21 cellular contexts compared by ENCODE assay signal in the genomic region with DNA sequence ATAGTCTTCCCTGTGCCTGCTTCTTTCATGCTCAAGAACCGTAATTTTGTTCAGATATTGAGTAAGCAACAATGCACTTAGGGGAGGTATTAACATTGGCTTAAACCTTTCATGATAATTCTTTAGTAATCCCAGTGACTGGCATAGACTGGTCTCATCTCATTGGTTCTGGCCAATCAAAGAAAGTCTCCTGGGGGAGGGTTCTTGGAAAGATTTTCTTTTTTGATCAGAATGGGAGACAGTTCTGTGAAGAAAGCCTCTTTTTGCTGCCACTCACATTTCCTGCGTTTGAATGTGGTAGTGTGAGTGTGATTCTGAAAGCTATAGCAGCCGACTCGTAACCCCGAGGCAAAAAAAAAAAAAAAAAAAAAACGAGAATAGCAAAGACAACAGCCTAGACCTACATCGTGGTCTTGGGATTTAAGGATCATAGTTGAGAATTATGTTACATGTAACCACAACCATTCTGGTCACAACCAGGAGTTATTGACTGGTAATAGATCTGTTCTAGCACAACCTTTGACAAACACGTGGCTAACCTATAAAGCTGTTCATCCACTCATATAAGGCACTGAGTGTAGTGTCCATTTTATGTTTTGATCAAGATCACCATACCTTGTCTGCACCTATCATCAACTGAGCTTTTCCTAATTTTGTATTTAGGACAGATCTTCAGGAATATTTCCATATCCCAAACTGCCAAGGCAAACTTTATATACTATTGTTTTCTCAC. TPM values are rescaled to one million over a fixed set of nuclear protein-coding genes. Genes with fewer than 3 reads are reported as not detected.
DNase-seq lines count a peak whose midpoint lies in the region; ATAC-seq, FAIRE-seq and TF ChIP-seq lines count a peak whose summit lies in the region.
"Had no signal": no experiment of that assay in that cellular context is flagged by ENCODE, and none has a peak within 500 bp of the region (broad histone marks: within the 10 kb centered on the region; RNA-seq: fewer than 3 reads in every experiment).

No MANE protein-coding gene starts in this region.

- TF ChIP-seq CTCF in Loucy (conservative IDR thresholded peaks at IDR 0.05; ENCODE audit: low read length): no peak

- peak; percentile 79 for ATAC-seq in activated CD8-positive, alpha-beta memory T cell treated with anti-CD3 and anti-CD28 coated beads, Interleukin-2, amount 10 ng/mL, durations not matched to agents 7 days and 5 days
- peak; percentile 58 to 81 for ATAC-seq in activated naive CD4-positive, alpha-beta T cell treated with anti-CD3 and anti-CD28 coated beads, Interleukin-2, amount 50 U/mL, for 72 hours
- ATAC-seq in GM21423 (IDR thresholded peaks at IDR 0.05; ENCODE audit: unreplicated experiment): no peak

- H3K4me1 ChIP-seq in Loucy (ENCODE audit: insufficient read depth, low read length, poor library complexity, severe bottlenecking) (peaks cover 26% of the 10 kb centered on the region), small intestine (ENCODE audit: control insufficient read depth in 2 of 2, insufficient read depth in 1 of 2, low read depth in 1 of 2, low read length in 1 of 2) (peaks cover 0 to 2% of the 10 kb centered on the region in 2 donors)
- H3K4me1 ChIP-seq: breast epithelium, vagina had no signal

- H3K9me2 ChIP-seq in Loucy (replicated peaks; ENCODE audit: low read depth, low read length): no peaks in the 10 kb centered on the region

- no peaks in the 10 kb centered on the region for H3K9me3 Mint-ChIP-seq in activated CD8-positive, alpha-beta memory T cell treated with anti-CD3 and anti-CD28 coated beads, Interleukin-2, amount 10 ng/mL, durations not matched to agents 7 days and 5 days (ENCODE audit: low read depth)
- H3K9me3 Mint-ChIP-seq in activated naive CD4-positive, alpha-beta T cell treated with anti-CD3 and anti-CD28 coated beads, Interleukin-2, amount 50 U/mL, for 72 hours: no peaks in the 10 kb centered on the region
- H3K9me3 Mint-ChIP-seq: nephron had no signal

- H2AFZ ChIP-seq in Loucy (ENCODE audit: low read length): no peak overlapping the region

- no peaks in the 10 kb centered on the region for H3K27me3 Mint-ChIP-seq in activated CD8-positive, alpha-beta memory T cell treated with anti-CD3 and anti-CD28 coated beads, Interleukin-2, amount 10 ng/mL, durations not matched to agents 7 days and 5 days

- peak overlapping the region; percentile 35 for H3K4me2 ChIP-seq in Loucy (ENCODE audit: low read depth, low read length, poor library complexity, severe bottlenecking)

- 52 to 66% (median 54%) methylated on average over 8 of the region's 8 CpGs for WGBS in small intestine, 3 donors

- H3K27me3 ChIP-seq in Loucy (ENCODE audit: insufficient read depth, low read length, poor library complexity, severe bottlenecking) (no peaks in the 10 kb centered on the region), small intestine (ENCODE audit: control insufficient read depth in 2 of 2, insufficient read depth in 2 of 2, low read length in 2 of 2) (no peaks in the 10 kb centered on the region)
- H3K27me3 ChIP-seq: breast epithelium, esophagus squamous epithelium, vagina had no signal

- FAIRE-seq in small intestine (lab: Jason Lieb, UNC): no peak
- FAIRE-seq: GM12892, H1 had no signal

- H4K20me1 ChIP-seq in Loucy (ENCODE audit: insufficient read depth, low read length, poor library complexity, severe bottlenecking): peaks cover 9% of the 10 kb centered on the region

- H3K36me3 Mint-ChIP-seq in activated CD8-positive, alpha-beta memory T cell treated with anti-CD3 and anti-CD28 coated beads, Interleukin-2, amount 10 ng/mL, durations not matched to agents 7 days and 5 days: peaks cover 46% of the 10 kb centered on the region
- H3K36me3 Mint-ChIP-seq in activated naive CD4-positive, alpha-beta T cell treated with anti-CD3 and anti-CD28 coated beads, Interleukin-2, amount 50 U/mL, for 72 hours: peaks cover 0 to 41% of the 10 kb centered on the region in 2 donors

- peak overlapping the region; percentile 1 for H3K4me3 ChIP-seq in Loucy (ENCODE audit: low read length, poor library complexity, severe bottlenecking)
- no peak overlapping the region for H3K4me3 ChIP-seq in small intestine (ENCODE audit: low read depth in 1 of 2, low read length in 2 of 2)
- H3K4me3 ChIP-seq: breast epithelium, esophagus squamous epithelium, vagina had no signal

- H3K36me3 ChIP-seq in Loucy (ENCODE audit: insufficient read depth, low read length): peaks cover 18% of the 10 kb centered on the region; the same call in 1 of the 2 replicates
- peaks cover 3 to 4% of the 10 kb centered on the region in 2 donors for H3K36me3 ChIP-seq in small intestine (ENCODE audit: control insufficient read depth in 2 of 2, insufficient read depth in 2 of 2, low read length in 2 of 2)
- H3K36me3 ChIP-seq: breast epithelium had no signal

- H3K27ac ChIP-seq in small intestine (ENCODE audit: low read depth in 1 of 2, low read length in 1 of 2): no peak overlapping the region
- H3K27ac ChIP-seq: breast epithelium, esophagus squamous epithelium, vagina had no signal

- H3K9me3 ChIP-seq in Loucy (ENCODE audit: insufficient read depth, low read depth, low read length): no peaks in the 10 kb centered on the region
- H3K9me3 ChIP-seq in small intestine (ENCODE audit: control insufficient read depth, low read depth): no peaks in the 10 kb centered on the region
- H3K9me3 ChIP-seq: breast epithelium, esophagus squamous epithelium, vagina had no signal

- CTCF ChIA-PET in activated CD8-positive, alpha-beta memory T cell treated with anti-CD3 and anti-CD28 coated beads, Interleukin-2, amount 10 ng/mL, durations not matched to agents 7 days and 5 days (lab: Charles Lee): interaction anchor here (0.7 to 2.5 kb wide), 11 partner anchors 8 to 341 kb away, joined by 3 to 9 read pairs (median 4); no protein-coding TSS in a partner anchor

- peaks cover 62% of the 10 kb centered on the region for H3K4me1 Mint-ChIP-seq in activated CD8-positive, alpha-beta memory T cell treated with anti-CD3 and anti-CD28 coated beads, Interleukin-2, amount 10 ng/mL, durations not matched to agents 7 days and 5 days

- H3K79me2 ChIP-seq in Loucy (ENCODE audit: insufficient read depth, low read length): peaks cover 69% of the 10 kb centered on the region

- H3F3A ChIP-seq in Loucy (ENCODE audit: low read depth): no peaks in the 10 kb centered on the region

- H3K4me3 Mint-ChIP-seq in activated CD8-positive, alpha-beta memory T cell treated with anti-CD3 and anti-CD28 coated beads, Interleukin-2, amount 10 ng/mL, durations not matched to agents 7 days and 5 days: peak overlapping the region; percentile 58
- H3K4me3 Mint-ChIP-seq: nephron had no signal

- no peak overlapping the region for H3K9ac ChIP-seq in Loucy (ENCODE audit: low read depth, low read length, poor library complexity, severe bottlenecking)

- peak; percentile 47 for DNase-seq in activated CD8-positive, alpha-beta memory T cell treated with anti-CD3 and anti-CD28 coated beads, Interleukin-2, amount 10 ng/mL, durations not matched to agents 7 days and 5 days
- DNase-seq in activated CD8-positive, alpha-beta memory T cell treated with anti-CD3 and anti-CD28 coated beads, Interleukin-2, amount 50 U/mL, for 4 hours: no peak
- DNase-seq in activated naive CD4-positive, alpha-beta T cell treated with anti-CD3 and anti-CD28 coated beads, Interleukin-2, amount 50 U/mL, for 72 hours (ENCODE audit: low spot score in 2 of 2): peak in 1 of 2 donors; percentile 7
- DNase-seq in small intestine (peak; percentile 13), SKM-1 (lab: John Stamatoyannopoulos, UW; ENCODE audit: unreplicated experiment) (no peak), NCI-H526 treated with DMSO at 0.1 percent for 48 hours (lab: John Stamatoyannopoulos, UW) (no peak)
- DNase-seq: activated effector memory CD4-positive, alpha-beta T cell treated with anti-CD3 and anti-CD28 coated beads, Interleukin-2, amount 50 U/mL, for 16 hours; esophagus squamous epithelium; glutamatergic neuron; Karpas-422; mammary epithelial cell; NCI-H1436; Right ventricle myocardium superior; substantia nigra had no signal

- peak overlapping the region; percentile 81 for H3K27ac Mint-ChIP-seq in activated CD8-positive, alpha-beta memory T cell treated with anti-CD3 and anti-CD28 coated beads, Interleukin-2, amount 10 ng/mL, durations not matched to agents 7 days and 5 days
- H3K27ac Mint-ChIP-seq in activated naive CD4-positive, alpha-beta T cell treated with anti-CD3 and anti-CD28 coated beads, Interleukin-2, amount 50 U/mL, for 72 hours: peak overlapping the region in 1 of 2 donors; percentile 34

RNA-seq across cellular contexts. Expression of a gene that starts 15.1 kb away (rescaled TPM):
- total RNA-seq in activated CD8-positive, alpha-beta memory T cell treated with anti-CD3 and anti-CD28 coated beads, Interleukin-2, amount 10 ng/mL, durations not matched to agents 7 days and 5 days: 1 to 10 TPM; 2.7 to 5.7 TPM
- total RNA-seq in activated naive CD4-positive, alpha-beta T cell treated with anti-CD3 and anti-CD28 coated beads, Interleukin-2, amount 50 U/mL, for 72 hours: 1 to 10 TPM; 2.0 to 9.6 TPM
- polyA plus RNA-seq in small intestine: 1 to 10 TPM in 1 of 3 donors, under 1 TPM in 2; 0.78 to 1.6 (median 0.89) TPM
- total RNA-seq: Right ventricle myocardium superior, vagina had no signal

RNA-seq across cellular contexts. Expression of a gene that starts 15.4 kb away (rescaled TPM):
- 10 to 100 TPM; 17.3 to 17.9 TPM for total RNA-seq in activated CD8-positive, alpha-beta memory T cell treated with anti-CD3 and anti-CD28 coated beads, Interleukin-2, amount 10 ng/mL, durations not matched to agents 7 days and 5 days
- 10 to 100 TPM; 15.6 to 19.4 TPM for total RNA-seq in activated naive CD4-positive, alpha-beta T cell treated with anti-CD3 and anti-CD28 coated beads, Interleukin-2, amount 50 U/mL, for 72 hours
- 10 to 100 TPM in 2 of 3 donors, 1 to 10 TPM in 1; 6.9 to 11.2 (median 10.3) TPM for polyA plus RNA-seq in small intestine

Comparison
In these comparisons a context has a peak if more than half of its experiments do, and no peak if none do; other contexts are left out.
1. DNase-seq: peak in activated CD8-positive, alpha-beta memory T cell treated with anti-CD3 and anti-CD28 coated beads, Interleukin-2, amount 10 ng/mL, durations not matched to agents 7 days and 5 days (single experiment) and small intestine (single experiment); none in activated CD8-positive, alpha-beta memory T cell treated with anti-CD3 and anti-CD28 coated beads, Interleukin-2, amount 50 U/mL, for 4 hours (single experiment), SKM-1 (single experiment) and NCI-H526 treated with DMSO at 0.1 percent for 48 hours (single experiment).